In genomic region chr6:53794073-53794719, GRCh38 we compare ENCODE assay signal across 8 cellular contexts. TPM values are rescaled to one million over a fixed set of nuclear protein-coding genes. Genes with fewer than 3 reads are reported as not detected.
DNase-seq lines count a peak whose midpoint lies in the region; ATAC-seq, FAIRE-seq and TF ChIP-seq lines count a peak whose summit lies in the region.

No MANE protein-coding gene starts in this region.

- H4K8ac ChIP-seq in H1 (ENCODE audit: extremely low read depth, insufficient read depth, low read length): peak overlapping the region; percentile 81; the same call in 1 of the 2 replicates
- H4K8ac ChIP-seq in mesendoderm (ENCODE audit: low read depth, low read length): no peak overlapping the region

- no peak overlapping the region; the same call in 1 of the 2 replicates for H2BK20ac ChIP-seq in H1 (ENCODE audit: low read length)

- H3K27me3 Mint-ChIP-seq in activated CD4-positive, alpha-beta memory T cell treated with anti-CD3 and anti-CD28 coated beads, Interleukin-2, amount 10 ng/mL, durations not matched to agents 7 days and 5 days: peaks cover 41% of the 10 kb centered on the region

- H2BK15ac ChIP-seq in H1 (ENCODE audit: low read length): peak overlapping the region; percentile 63; the same call in 1 of the 2 replicates
- H2BK15ac ChIP-seq in mesendoderm (replicated peaks; ENCODE audit: low read depth): no peak overlapping the region

- no peak overlapping the region for H3K23ac ChIP-seq in H1 (ENCODE audit: insufficient read length)
- H3K23ac ChIP-seq in mesendoderm (ENCODE audit: low read length): no peak overlapping the region

- H3K4me1 ChIP-seq in H1 (replicated peaks in 1 of 4; ENCODE audit: control insufficient read depth in 3 of 4, insufficient read depth in 4 of 4, low read length in 3 of 4): peaks cover 0 to 6% (median 3%) of the 10 kb centered on the region in 4 experiments; a peak in 5 of 7 replicates
- H3K4me1 ChIP-seq in mesendoderm (ENCODE audit: control insufficient read depth, low read depth, low read length): peaks cover 2% of the 10 kb centered on the region

- peak overlapping the region; percentile 50; the same call in 1 of the 2 replicates for H3K27ac ChIP-seq in H1 (ENCODE audit: low read depth, low read length)
- H3K27ac ChIP-seq in mesendoderm (ENCODE audit: low read depth, low read length): no peak overlapping the region

- H3K4me3 ChIP-seq in H1 (ENCODE audit: extremely low read depth in 1 of 4, insufficient read depth in 2 of 4, low read depth in 3 of 4, low read length in 4 of 4): peak overlapping the region; percentile 68 to 90 (median 88)
- H3K4me3 ChIP-seq in mesendoderm (ENCODE audit: low read length): peak overlapping the region; percentile 86

- peaks cover 0 to 6% (median 2%) of the 10 kb centered on the region in 4 experiments; a peak in 3 of 7 replicates for H3K27me3 ChIP-seq in H1 (replicated peaks in 1 of 4; ENCODE audit: control insufficient read depth in 3 of 4, extremely low read depth in 1 of 4, insufficient read depth in 3 of 4, low read length in 3 of 4)
- H3K27me3 ChIP-seq in mesendoderm (ENCODE audit: insufficient read depth, low read length, poor library complexity): no peaks in the 10 kb centered on the region

- peak overlapping the region; percentile 98 for H2AFZ ChIP-seq in H1 (ENCODE audit: low read length)

- peaks cover 34% of the 10 kb centered on the region for H3K4me1 Mint-ChIP-seq in activated CD4-positive, alpha-beta memory T cell treated with anti-CD3 and anti-CD28 coated beads, Interleukin-2, amount 10 ng/mL, durations not matched to agents 7 days and 5 days

- DNase-seq in Ammon's horn (ENCODE audit: low spot score) (peak; percentile 89), NCI-H510A (lab: John Stamatoyannopoulos, UW) (peak; percentile 81), H1 (ENCODE audit: low read depth in 1 of 2, low spot score in 2 of 2) (peak in 1 of 2 experiments; percentile 77), mesendoderm (peak; percentile 83)
- peak; percentile 60 for DNase-seq in activated CD4-positive, alpha-beta memory T cell treated with anti-CD3 and anti-CD28 coated beads, Interleukin-2, amount 10 ng/mL, durations not matched to agents 7 days and 5 days
- peak; percentile 28 to 34 for DNase-seq in stimulated activated CD8-positive, alpha-beta memory T cell treated with anti-CD3 and anti-CD28 coated beads, Interleukin-2, amount 100 ng/mL, for 48 hours (ENCODE audit: low read depth in 2 of 2)

- POLR2A ChIA-PET in activated CD4-positive, alpha-beta memory T cell treated with anti-CD3 and anti-CD28 coated beads, Interleukin-2, amount 10 ng/mL, durations not matched to agents 7 days and 5 days (lab: Charles Lee): interaction anchor here (0.5 to 1.9 kb wide), 8 partner anchors 12 to 303 kb away, joined by 3 to 7 read pairs (median 4); partner anchors contain the start of gene GCLC
- POLR2A ChIA-PET in H1 (lab: Charles Lee; ENCODE audit: partially characterized antibody): interaction anchor here (0.7 to 2.4 kb wide), 16 partner anchors 8 to 257 kb away, joined by 3 to 10 read pairs (median 4); no protein-coding TSS in a partner anchor

- H3K36me3 ChIP-seq in H1 (ENCODE audit: control insufficient read depth in 2 of 4, insufficient read depth in 4 of 4, low read length in 3 of 4): no peaks in the 10 kb centered on the region
- H3K36me3 ChIP-seq in mesendoderm (ENCODE audit: control insufficient read depth, insufficient read depth, low read length): no peaks in the 10 kb centered on the region

- H3K18ac ChIP-seq in H1 (ENCODE audit: extremely low read depth, low read length): peak overlapping the region; percentile 88
- peak overlapping the region; percentile 18 for H3K18ac ChIP-seq in mesendoderm (ENCODE audit: low read length)

- H3K4ac ChIP-seq in H1 (replicated peaks; ENCODE audit: insufficient read length, low read depth, low read length): no peak overlapping the region
- peak overlapping the region; percentile 40 for H3K4ac ChIP-seq in mesendoderm (ENCODE audit: low read depth, low read length)

- WGBS in H1 (ENCODE audit: extremely low coverage in 1 of 2, insufficient coverage in 1 of 2, insufficient read length in 1 of 2, insufficient replicate concordance in 2 of 2, low coverage in 1 of 2, low lambda C conversion rate in 2 of 2, missing lambda C conversion rate in 1 of 2), 2 experiments: 1% methylated on average over 30 of the region's 30 CpGs; no CpG with 5 or more reads in 1 of the 2 experiments
- no CpG with 5 or more reads among the region's 30 CpGs for WGBS in mesendoderm (ENCODE audit: extremely low coverage, insufficient coverage, low lambda C conversion rate)

- peak; percentile 16 to 33 (median 19) for TF ChIP-seq CTCF in H1 (IDR thresholded peaks at IDR 0.05; ENCODE audit: control extremely low read depth in 1 of 3, insufficient read depth in 1 of 3, low read depth in 1 of 3, low read length in 3 of 3)

- H3K9ac ChIP-seq in H1 (replicated peaks in 1 of 4; ENCODE audit: extremely low read depth in 1 of 4, low read depth in 3 of 4, low read length in 3 of 4) (peak overlapping the region; percentile 61 to 83 (median 72)), mesendoderm (ENCODE audit: low read length) (peak overlapping the region; percentile 64)

- H4K20me1 ChIP-seq in H1 (replicated peaks in 1 of 2; ENCODE audit: control insufficient read depth in 1 of 2, insufficient read depth in 2 of 2, low read length in 2 of 2): peaks cover 1 to 5% of the 10 kb centered on the region in 2 experiments

- peak overlapping the region; percentile 38 for H3K56ac ChIP-seq in H1 (replicated peaks; ENCODE audit: insufficient read length, low read depth, low read length)
- peak overlapping the region; percentile 90 for H3K56ac ChIP-seq in mesendoderm (ENCODE audit: low read length)

- TF ChIP-seq RAD21 in H1 (IDR thresholded peaks at IDR 0.05 in 1 of 2, conservative IDR thresholded peaks at IDR 0.05 in 1 of 2; ENCODE audit: low read depth in 2 of 2, low read length in 2 of 2): peak; percentile 38 to 57

- H4K91ac ChIP-seq in H1 (replicated peaks; ENCODE audit: insufficient read length, low read length): peak overlapping the region; percentile 25

- ATAC-seq in GM18870 (IDR thresholded peaks at IDR 0.05; ENCODE audit: unreplicated experiment) (peak; percentile 70), HG03095 (IDR thresholded peaks at IDR 0.05; ENCODE audit: unreplicated experiment) (peak; percentile 43)

- TF ChIP-seq POLR2A in H1 (IDR thresholded peaks at IDR 0.05; ENCODE audit: control extremely low read depth in 1 of 2, low read depth in 2 of 2, low read length in 2 of 2): peak in 1 of 2 experiments; percentile 14; a peak in 1 of 3 replicates

- peak overlapping the region; percentile 83 for H3K27ac Mint-ChIP-seq in activated CD4-positive, alpha-beta memory T cell treated with anti-CD3 and anti-CD28 coated beads, Interleukin-2, amount 10 ng/mL, durations not matched to agents 7 days and 5 days

- peaks cover 25% of the 10 kb centered on the region for H3K23me2 ChIP-seq in H1 (ENCODE audit: low read depth, low read length)

- H3K9me3 Mint-ChIP-seq in activated CD4-positive, alpha-beta memory T cell treated with anti-CD3 and anti-CD28 coated beads, Interleukin-2, amount 10 ng/mL, durations not matched to agents 7 days and 5 days: no peaks in the 10 kb centered on the region

- no peak overlapping the region; the same call in 1 of the 2 replicates for H2BK12ac ChIP-seq in H1 (ENCODE audit: low read depth, low read length)

- H2AK5ac ChIP-seq in H1 (ENCODE audit: low read depth, low read length): no peak overlapping the region
- no peak overlapping the region for H2AK5ac ChIP-seq in mesendoderm (ENCODE audit: low read length)

- H4K5ac ChIP-seq in H1 (ENCODE audit: insufficient read length, low read depth, low read length) (peak overlapping the region; percentile 57), mesendoderm (ENCODE audit: low read length) (no peak overlapping the region)

- no peak for TF ChIP-seq EP300 in H1 (IDR thresholded peaks at IDR 0.05; ENCODE audit: borderline replicate concordance in 1 of 2, low read depth in 2 of 2, low read length in 2 of 2)

- no peak for FAIRE-seq in H1 (lab: Jason Lieb, UNC)

- H3K79me1 ChIP-seq in H1 (ENCODE audit: low read depth, low read length): peaks cover 10% of the 10 kb centered on the region
- peaks cover under 1% of the 10 kb centered on the region for H3K79me1 ChIP-seq in mesendoderm (ENCODE audit: low read length)

- H3K14ac ChIP-seq in H1 (ENCODE audit: insufficient read length): no peak overlapping the region

- peak overlapping the region; percentile 96 to 99 for H3K4me2 ChIP-seq in H1 (ENCODE audit: insufficient read depth in 1 of 2, low read depth in 2 of 2, low read length in 2 of 2)
- peak overlapping the region; percentile 98 for H3K4me2 ChIP-seq in mesendoderm (ENCODE audit: low read length)

- no peaks in the 10 kb centered on the region for H3K9me3 ChIP-seq in H1 (ENCODE audit: insufficient read depth in 2 of 2, low read depth in 1 of 2, low read length in 1 of 2)

- CTCF ChIA-PET in activated CD4-positive, alpha-beta memory T cell treated with anti-CD3 and anti-CD28 coated beads, Interleukin-2, amount 10 ng/mL, durations not matched to agents 7 days and 5 days (lab: Charles Lee): interaction anchor here (1.1 to 4.0 kb wide), 7 partner anchors 58 to 162 kb away, joined by 3 to 17 read pairs (median 10); no protein-coding TSS in a partner anchor
- CTCF ChIA-PET in H1 (lab: Charles Lee; ENCODE audit: partially characterized antibody): interaction anchor here (0.7 to 6.1 kb wide), 10 partner anchors 14 to 175 kb away, joined by 3 to 52 read pairs (median 3); no protein-coding TSS in a partner anchor

- peak overlapping the region; percentile 96 for H3K4me3 Mint-ChIP-seq in activated CD4-positive, alpha-beta memory T cell treated with anti-CD3 and anti-CD28 coated beads, Interleukin-2, amount 10 ng/mL, durations not matched to agents 7 days and 5 days

- H3K79me2 ChIP-seq in H1 (ENCODE audit: control insufficient read depth in 1 of 2, insufficient read depth in 2 of 2, low read length in 2 of 2) (peaks cover 0 to 28% of the 10 kb centered on the region in 2 experiments; a peak in 3 of 4 replicates), mesendoderm (ENCODE audit: control insufficient read depth, insufficient read depth, low read length) (peaks cover under 1% of the 10 kb centered on the region)

- H3K36me3 Mint-ChIP-seq in activated CD4-positive, alpha-beta memory T cell treated with anti-CD3 and anti-CD28 coated beads, Interleukin-2, amount 10 ng/mL, durations not matched to agents 7 days and 5 days (ENCODE audit: low read depth): peaks cover 2% of the 10 kb centered on the region

- H2BK5ac ChIP-seq in H1 (ENCODE audit: low read depth, low read length) (peak overlapping the region; percentile 77; the same call in 1 of the 2 replicates), mesendoderm (ENCODE audit: low read length) (no peak overlapping the region)

- H2BK120ac ChIP-seq in H1 (replicated peaks; ENCODE audit: low read depth, low read length) (no peak overlapping the region), mesendoderm (ENCODE audit: low read depth, low read length) (no peak overlapping the region)

RNA-seq across cellular contexts. Expression of gene LRRC1, which starts 0.6 kb away (rescaled TPM):
- 1 to 10 TPM; 4.0 to 4.1 TPM for total RNA-seq in activated CD4-positive, alpha-beta memory T cell treated with anti-CD3 and anti-CD28 coated beads, Interleukin-2, amount 10 ng/mL, durations not matched to agents 7 days and 5 days
- 15.9 and 16.2 TPM in 2 replicates for total RNA-seq in H1 (2021; fragmentation: NEBNext Ultra II Directional; extraction: Animal tissue kit (Norgen Biotek cat#: 25700))
- 6.7 and 7.1 TPM in 2 replicates for polyA plus RNA-seq in H1 (2011; rRNA removed)
- polyA plus RNA-seq in H1 (2011; cell fraction: cytosol; rRNA removed): 9.2 TPM
- 11.4 TPM for polyA plus RNA-seq in H1 (2011; cell fraction: nucleus; rRNA removed)
- polyA plus RNA-seq in H1 (2012, experiment 1 of 2): 8.2 to 9.5 TPM (median 8.7 TPM) in 4 replicates
- polyA plus RNA-seq in H1 (2012, experiment 2 of 2): 3.0 TPM
- 10.0 TPM for polyA plus RNA-seq in H1 (2013, experiment 1 of 2)
- polyA plus RNA-seq in H1 (2013, experiment 2 of 2): 10.5 TPM
- polyA minus RNA-seq in H1 (2011; rRNA and poly(A)+ RNA removed): 9.9 and 10.3 TPM in 2 replicates
- polyA minus RNA-seq in H1 (2011; cell fraction: cytosol; rRNA and poly(A)+ RNA removed): 6.2 TPM
- 14.3 TPM for polyA minus RNA-seq in H1 (2011; cell fraction: nucleus; rRNA and poly(A)+ RNA removed)
- polyA plus RNA-seq in mesendoderm (2013, experiment 1 of 2): 6.6 TPM
- 6.9 TPM for polyA plus RNA-seq in mesendoderm (2013, experiment 2 of 2)
